Comparison of ENCODE assay signal across 13 cellular contexts in genomic region chr2:48343154-48343553, GRCh38. TPM values are rescaled to one million over a fixed set of nuclear protein-coding genes. Genes with fewer than 3 reads are reported as not detected.
DNase-seq lines count a peak whose midpoint lies in the region; ATAC-seq and TF ChIP-seq lines count a peak whose summit lies in the region.
"Had no signal": no experiment of that assay in that cellular context is flagged by ENCODE, and none has a peak within 500 bp of the region (broad histone marks: within the 10 kb centered on the region; RNA-seq: fewer than 3 reads in every experiment).

No MANE protein-coding gene starts in this region.

- no peak overlapping the region for H3K14ac ChIP-seq in IMR-90 (replicated peaks; ENCODE audit: low read depth, low read length)

- no peak overlapping the region for H4K91ac ChIP-seq in IMR-90 (ENCODE audit: insufficient read depth, low read depth, low read length)

- peak overlapping the region; percentile 96 for H2BK5ac ChIP-seq in IMR-90 (ENCODE audit: low read depth, low read length, poor library complexity, severe bottlenecking)

- H3K27me3 ChIP-seq in CD4-positive, alpha-beta T cell (ENCODE audit: control insufficient read depth, insufficient read depth, low read length), result no peaks in the 10 kb centered on the region
- H3K27me3 ChIP-seq in IMR-90 (ENCODE audit: control insufficient read depth, insufficient read depth, low read length) (no peaks in the 10 kb centered on the region), skeletal muscle tissue (ENCODE audit: control insufficient read depth in 3 of 3, insufficient read depth in 3 of 3, low read length in 3 of 3) (no peaks in the 10 kb centered on the region)

- H4K8ac ChIP-seq in IMR-90 (ENCODE audit: low read depth in 2 of 2, low read length in 2 of 2), result peak overlapping the region in 1 of 2 experiments; percentile 35; a peak in 1 of 4 replicates

- no peak for TF ChIP-seq POLR2A in IMR-90 (IDR thresholded peaks at IDR 0.05; ENCODE audit: low read depth, low read length)

- 0 out of 2 replicates have a peak, but pooled peaks cover 3% of the 10 kb centered on the region for H3K9me1 ChIP-seq in IMR-90 (ENCODE audit: insufficient read depth, low read length)

- peaks cover 13% of the 10 kb centered on the region for H3K9me3 Mint-ChIP-seq in CD4-positive, alpha-beta T cell
- H3K9me3 Mint-ChIP-seq in central memory CD8-positive, alpha-beta T cell, result no peaks in the 10 kb centered on the region

- CTCF ChIA-PET in CD4-positive, alpha-beta T cell (lab: Charles Lee), result no interaction called here
- CTCF ChIA-PET in IMR-90 (lab: Yijun Ruan, JAX), result no interaction called here

- H3K4me1 Mint-ChIP-seq in CD4-positive, alpha-beta T cell (ENCODE audit: low read depth), result peaks cover 70% of the 10 kb centered on the region
- H3K4me1 Mint-ChIP-seq in central memory CD8-positive, alpha-beta T cell, result peaks cover 37% of the 10 kb centered on the region

- WGBS in IMR-90 (ENCODE audit: extremely low coverage in 2 of 2, insufficient read length in 1 of 2), 2 experiments, result no CpG with 5 or more reads among the region's 1 CpG

- H2AFZ ChIP-seq in IMR-90 (replicated peaks; ENCODE audit: low read length, poor library complexity), result no peak overlapping the region

- intact Hi-C loops in CD4-positive, alpha-beta T cell (cut with DNase I, micrococcal nuclease), result no loop called here
- intact Hi-C loops in IMR-90 (cut with micrococcal nuclease), result no loop called here

- peaks cover 3% of the 10 kb centered on the region for H3K36me3 ChIP-seq in IMR-90 (ENCODE audit: control insufficient read depth, insufficient read depth, low read length)
- no peaks in the 10 kb centered on the region for H3K36me3 ChIP-seq in skeletal muscle tissue (ENCODE audit: control insufficient read depth in 3 of 3, insufficient read depth in 3 of 3, low read length in 3 of 3)
- H3K36me3 ChIP-seq: prostate gland had no signal

- no peak overlapping the region for H2AK9ac ChIP-seq in IMR-90 (replicated peaks; ENCODE audit: low read depth, low read length, poor library complexity)

- no peak overlapping the region for H3K9ac ChIP-seq in IMR-90 (ENCODE audit: low read depth, low read length)
- H3K9ac ChIP-seq in skeletal muscle tissue (ENCODE audit: low read depth in 1 of 3, low read length in 3 of 3), result no peak overlapping the region

- no peak for TF ChIP-seq CTCF in CD4-positive, alpha-beta T cell (IDR thresholded peaks at IDR 0.05)
- TF ChIP-seq CTCF in IMR-90 (conservative IDR thresholded peaks at IDR 0.05; ENCODE audit: low read depth, low read length), result no peak

- peaks cover 18 to 47% of the 10 kb centered on the region in 2 experiments for H3K79me1 ChIP-seq in IMR-90 (ENCODE audit: low read depth in 1 of 2, low read length in 2 of 2)

- no peak overlapping the region for H3K4me3 Mint-ChIP-seq in CD4-positive, alpha-beta T cell
- H3K4me3 Mint-ChIP-seq in central memory CD8-positive, alpha-beta T cell, result peak overlapping the region; percentile 66

- no peaks in the 10 kb centered on the region for H3K27me3 Mint-ChIP-seq in CD4-positive, alpha-beta T cell
- no peaks in the 10 kb centered on the region for H3K27me3 Mint-ChIP-seq in central memory CD8-positive, alpha-beta T cell
- H3K27me3 Mint-ChIP-seq: activated naive CD4-positive, alpha-beta T cell treated with anti-CD3 and anti-CD28 coated beads, Interleukin-2, amount 50 U/mL, for 24 hours; stimulated activated naive B cell treated with anti-CD40 and anti-IgM and Interleukin-4, amounts not matched to agents 10 μg/mL and 1 μg/mL and 100 μg/mL, for 72 hours had no signal

- H3K9me3 ChIP-seq in CD4-positive, alpha-beta T cell (ENCODE audit: control insufficient read depth, low read length), result peaks cover 13% of the 10 kb centered on the region
- H3K9me3 ChIP-seq in IMR-90 (ENCODE audit: control insufficient read depth, insufficient read depth, low read length) (peaks cover 6% of the 10 kb centered on the region), skeletal muscle tissue (ENCODE audit: control insufficient read depth in 3 of 3, low read length in 3 of 3) (peaks cover 0 to 4% (median 0%) of the 10 kb centered on the region in 3 donors)
- H3K9me3 ChIP-seq: prostate gland had no signal

- no peak for TF ChIP-seq RAD21 in IMR-90 (IDR thresholded peaks at IDR 0.05; ENCODE audit: low read length)

- in situ Hi-C loops in IMR-90 (cut with MboI; ENCODE audit: low sequenced_read_pairs), result no loop called here

- H3K4me1 ChIP-seq in IMR-90 (ENCODE audit: control insufficient read depth, insufficient read depth, low read length) (peaks cover 7% of the 10 kb centered on the region), skeletal muscle tissue (ENCODE audit: control insufficient read depth in 3 of 3, insufficient read depth in 3 of 3, low read length in 3 of 3) (peaks cover 14 to 24% (median 16%) of the 10 kb centered on the region in 3 donors)
- H3K4me1 ChIP-seq: prostate gland had no signal

- peak overlapping the region; percentile 76 for H2BK120ac ChIP-seq in IMR-90 (ENCODE audit: low read depth, low read length)

- peak overlapping the region; percentile 80 for H3K27ac Mint-ChIP-seq in CD4-positive, alpha-beta T cell
- H3K27ac Mint-ChIP-seq in central memory CD8-positive, alpha-beta T cell (ENCODE audit: low read depth), result peak overlapping the region; percentile 86
- H3K27ac Mint-ChIP-seq: stimulated activated naive B cell treated with anti-CD40 and anti-IgM and Interleukin-4, amounts not matched to agents 10 μg/mL and 1 μg/mL and 100 μg/mL, for 72 hours had no signal

- peaks cover 3% of the 10 kb centered on the region; the same call in 1 of the 2 replicates for H4K20me1 ChIP-seq in IMR-90 (ENCODE audit: insufficient read depth, low read length)

- H3K4me2 ChIP-seq in IMR-90 (ENCODE audit: low read depth, low read length), result no peak overlapping the region

- no peak overlapping the region for H4K5ac ChIP-seq in IMR-90 (ENCODE audit: low read depth, low read length)

- H3K27ac ChIP-seq in CD4-positive, alpha-beta T cell (ENCODE audit: low read depth, low read length), result peak overlapping the region; percentile 31
- H3K27ac ChIP-seq in IMR-90 (ENCODE audit: insufficient read depth, low read length) (peak overlapping the region; percentile 78; the same call in 1 of the 2 replicates), skeletal muscle tissue (ENCODE audit: low read depth, low read length) (peak overlapping the region; percentile 14)

- H2AK5ac ChIP-seq in IMR-90 (ENCODE audit: low read depth, low read length), result 0 out of 2 replicates have a peak overlapping the region, but pooled peaks have one; percentile 17

- H3K56ac ChIP-seq in IMR-90 (ENCODE audit: extremely low read depth, insufficient read depth, low read length), result no peak overlapping the region

- no peak overlapping the region for H3K23ac ChIP-seq in IMR-90 (ENCODE audit: low read depth, low read length)

- H3K4me3 ChIP-seq in IMR-90 (ENCODE audit: insufficient read depth, low read depth, low read length) (no peak overlapping the region), skeletal muscle tissue (ENCODE audit: low read length in 3 of 3) (no peak overlapping the region)
- H3K4me3 ChIP-seq: HAP-1 had no signal

- no peak overlapping the region for H3K18ac ChIP-seq in IMR-90 (ENCODE audit: low read depth, low read length)

- no peak for DNase-seq in CD4-positive, alpha-beta T cell
- DNase-seq in IMR-90 (no peak), AG20443 (ENCODE audit: low spot score) (no peak), NCI-H187 treated with DMSO at 0.1 percent for 48 hours (lab: John Stamatoyannopoulos, UW) (no peak), NCI-H1930 (lab: John Stamatoyannopoulos, UW) (no peak)
- no peak for DNase-seq in central memory CD8-positive, alpha-beta T cell (ENCODE audit: low spot score in 2 of 2)
- DNase-seq: NCI-H345; stimulated activated naive B cell treated with anti-CD40 and anti-IgM and Interleukin-4, amounts not matched to agents 10 μg/mL and 1 μg/mL and 100 μg/mL, for 72 hours; T-helper 1 cell had no signal

- dilution Hi-C loops in IMR-90 (cut with HindIII; ENCODE audit: low sequenced_read_pairs, unreplicated experiment), result no loop called here

- H3K36me3 Mint-ChIP-seq in CD4-positive, alpha-beta T cell (ENCODE audit: low read depth), result peaks cover 47% of the 10 kb centered on the region
- peaks cover 16% of the 10 kb centered on the region for H3K36me3 Mint-ChIP-seq in central memory CD8-positive, alpha-beta T cell (ENCODE audit: insufficient read depth)

- no peak overlapping the region for H2BK20ac ChIP-seq in IMR-90 (ENCODE audit: low read depth, low read length)

- 0 out of 2 replicates have a peak overlapping the region, but pooled peaks have one; percentile 3 for H3K4ac ChIP-seq in IMR-90 (ENCODE audit: low read depth, low read length)

- BruUV-seq in IMR-90 (replicated peaks; lab: Mats Ljungman, UMichigan), result no TSS peak

- H2BK15ac ChIP-seq in IMR-90 (ENCODE audit: low read depth, low read length), result no peak overlapping the region

- POLR2A ChIA-PET in CD4-positive, alpha-beta T cell (lab: Charles Lee), result interaction anchor here (1.3 kb wide), 1 partner anchor 8 kb away, joined by 3 read pairs; no protein-coding TSS in a partner anchor
- POLR2A ChIA-PET in IMR-90 (lab: Charles Lee; ENCODE audit: unreplicated experiment), result no interaction called here

- ATAC-seq in CD4-positive, alpha-beta T cell (ENCODE audit: poor library complexity), result no peak
- no peak for ATAC-seq in IMR-90 (ENCODE audit: low read depth)
- ATAC-seq in central memory CD8-positive, alpha-beta T cell (replicated peaks; ENCODE audit: extremely low read depth, poor library complexity, severe bottlenecking), result no peak

TF ChIP-seq in IMR-90, 13 proteins besides CTCF, POLR2A, EP300 and RAD21 (continues in another document):
- TF ChIP-seq BHLHE40 (IDR thresholded peaks at IDR 0.05; ENCODE audit: low read depth, low read length) (no peak), NFE2L2 (IDR thresholded peaks at IDR 0.05; ENCODE audit: low read depth, low read length) (no peak), CEBPB (IDR thresholded peaks at IDR 0.05; ENCODE audit: low read depth, low read length) (no peak), MXI1 (IDR thresholded peaks at IDR 0.05; ENCODE audit: borderline replicate concordance, low read depth, low read length) (no peak), USF2 (IDR thresholded peaks at IDR 0.05; ENCODE audit: low read depth, low read length) (no peak), FOS (IDR thresholded peaks at IDR 0.05; ENCODE audit: low read depth, low read length) (no peak)

RNA-seq across cellular contexts. Expression of gene FOXN2, which starts 28.7 kb away (rescaled TPM):
- total RNA-seq in CD4-positive, alpha-beta T cell, result 10 to 100 TPM; 55.5 to 56.8 TPM
- total RNA-seq in IMR-90 (2012; rRNA removed) (33.1 and 39.6 TPM in 2 replicates), skeletal muscle tissue (34.4 TPM)
- 3.2 and 3.8 TPM in 2 replicates for polyA plus RNA-seq in IMR-90 (2012; rRNA removed)
- 0.95 and 1.5 TPM in 2 replicates for polyA plus RNA-seq in IMR-90 (2012; cell fraction: cytosol; rRNA removed)
- 1.0 and 5.5 TPM in 2 replicates for polyA plus RNA-seq in IMR-90 (2012; cell fraction: nucleus; rRNA removed; ENCODE audit: low replicate concordance)

Comparison
In these comparisons a context has a peak if more than half of its experiments do, and no peak if none do; other contexts are left out.
1. H3K27ac ChIP-seq: peak in every context shown above with its lines; median percentile 78 in IMR-90; 31 in CD4-positive, alpha-beta T cell; 14 in skeletal muscle tissue.